Comparison of ENCODE assay signal across 8 cellular contexts in the genomic region with DNA sequence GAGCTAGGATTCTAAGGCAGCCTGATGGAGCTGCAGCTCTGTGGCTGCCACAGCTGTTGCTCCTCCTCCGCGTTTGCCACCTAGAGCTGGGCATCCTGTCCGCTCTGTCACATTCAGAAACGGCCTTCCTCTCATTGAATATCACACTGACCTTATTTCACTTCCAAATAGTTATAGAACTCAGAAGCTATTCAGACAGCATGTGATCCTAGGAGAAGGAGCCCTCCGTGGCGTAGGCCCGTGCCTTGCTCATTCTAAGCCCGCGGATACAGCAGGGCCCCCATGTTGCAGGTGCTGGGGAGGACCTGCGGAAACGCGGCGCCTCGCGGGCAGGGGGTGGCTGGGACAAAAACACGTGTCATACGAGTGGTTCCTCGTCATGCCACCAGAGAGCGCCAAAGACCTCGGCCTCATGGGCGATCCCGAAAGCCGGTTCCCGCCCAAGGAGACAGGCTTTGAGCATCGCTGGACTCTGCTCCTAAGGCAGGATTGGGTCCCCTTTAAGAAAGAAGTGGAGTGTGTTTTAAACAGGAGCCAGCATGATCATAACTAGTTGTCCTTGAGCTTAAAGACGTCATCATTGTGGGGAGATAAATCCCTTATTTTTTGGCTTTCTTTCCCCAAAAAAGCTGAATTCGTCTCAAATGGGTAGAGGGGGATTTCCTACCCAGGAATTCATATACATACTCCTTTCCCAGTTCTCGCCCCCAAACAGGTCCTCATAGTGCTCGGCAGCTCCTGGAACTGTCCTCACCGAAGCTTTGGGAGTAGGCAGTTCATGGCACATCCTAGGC. TPM values are rescaled to one million over a fixed set of nuclear protein-coding genes. Genes with fewer than 3 reads are reported as not detected.
DNase-seq lines count a peak whose midpoint lies in the region; ATAC-seq and TF ChIP-seq lines count a peak whose summit lies in the region.

No MANE protein-coding gene starts in this region.

- 8 to 13% methylated on average over 15 to 30 of the region's 30 CpGs for WGBS in upper lobe of left lung, 2 donors

- H3K9me3 ChIP-seq in SJSA1 (replicated peaks) (no peaks in the 10 kb centered on the region), upper lobe of left lung (no peaks in the 10 kb centered on the region)

- no peak for TF ChIP-seq EP300 in upper lobe of left lung (IDR thresholded peaks at IDR 0.05)

- H3K4me1 ChIP-seq in SJSA1 (replicated peaks) = no peaks in the 10 kb centered on the region
- H3K4me1 ChIP-seq in upper lobe of left lung = peaks cover 4 to 7% (median 6%) of the 10 kb centered on the region in 4 donors

- no peak for TF ChIP-seq POLR2A in upper lobe of left lung (IDR thresholded peaks at IDR 0.05)

- ATAC-seq in upper lobe of left lung (ENCODE audit: low FRiP score in 2 of 2) = peak; percentile 84 to 94

- peak; percentile 36 for DNase-seq in GF-D8 (lab: John Stamatoyannopoulos, UW)
- peak; percentile 33 for DNase-seq in GOT3 (lab: John Stamatoyannopoulos, UW)
- DNase-seq in LHCN-M2 (ENCODE audit: low read depth) = peak; percentile 75
- DNase-seq in SJSA1 (ENCODE audit: low read depth in 1 of 2, low spot score in 2 of 2) = peak; percentile 33 to 69
- peak; percentile 51 to 69 (median 60) for DNase-seq in activated naive CD4-positive, alpha-beta T cell (lab: John Stamatoyannopoulos, UW)
- peak; percentile 64 for DNase-seq in glomerular visceral epithelial cell (ENCODE audit: extremely low spot score)
- DNase-seq in posterior vena cava (ENCODE audit: low spot score) = peak; percentile 95
- DNase-seq in upper lobe of left lung = peak; percentile 81 to 91

- H3K27me3 ChIP-seq in SJSA1 (replicated peaks) (no peaks in the 10 kb centered on the region), upper lobe of left lung (no peaks in the 10 kb centered on the region)

- TF ChIP-seq CTCF in upper lobe of left lung (IDR thresholded peaks at IDR 0.05) = peak; percentile 81 to 94 (median 84)

- intact Hi-C loops in posterior vena cava (cut with DNase I) = loop anchor here (5.0 to 10.0 kb wide), 3 partner anchors 127 to 687 kb away; no protein-coding TSS in a partner anchor

- H3K36me3 ChIP-seq in SJSA1 (no peaks in the 10 kb centered on the region), upper lobe of left lung (no peaks in the 10 kb centered on the region)

- no peak overlapping the region for H3K27ac ChIP-seq in SJSA1
- H3K27ac ChIP-seq in upper lobe of left lung = no peak overlapping the region

- H3K4me3 ChIP-seq in SJSA1 (no peak overlapping the region), upper lobe of left lung (peak overlapping the region in 1 of 4 donors; percentile 11)

RNA-seq across cellular contexts. Expression of a gene that starts 17.9 kb away (rescaled TPM):
- total RNA-seq in LHCN-M2 (2014; rRNA removed) (59.4 and 62.5 TPM in 2 replicates), posterior vena cava (1 to 10 TPM; 4.4 to 8.3 TPM), upper lobe of left lung (10 to 100 TPM in 2 of 6 donors, 1 to 10 TPM in 4; 1.9 to 14.7 (median 8.0) TPM)
- polyA plus RNA-seq in LHCN-M2 (2012) = 9.5 TPM
- total RNA-seq in SJSA1 (2014; rRNA removed; shearing (Covaris generic)) = 28.9 and 38.4 TPM in 2 replicates

Comparison
In these comparisons a context has a peak if more than half of its experiments do, and no peak if none do; other contexts are left out.
1. DNase-seq: peak in every context shown above with its lines; median percentile 95 in posterior vena cava; 86 in upper lobe of left lung; 75 in LHCN-M2; 64 in glomerular visceral epithelial cell; 60 in activated naive CD4-positive, alpha-beta T cell; 51 in SJSA1; 36 in GF-D8; 33 in GOT3.